Comparison of ENCODE assay signal across 1 cellular context in genomic region chr2:219001577-219002394, GRCh38.
A peak's percentile ranks its signal among the peaks of the same experiment; 100 is the strongest.
TF ChIP-seq lines count a peak whose summit lies in the region.

No MANE protein-coding gene starts in this region.

TF ChIP-seq in HepG2, 621 proteins besides CTCF, POLR2A, EP300 and RAD21 (continued from another document and continues in another):
- TF ChIP-seq, protein P1, sequence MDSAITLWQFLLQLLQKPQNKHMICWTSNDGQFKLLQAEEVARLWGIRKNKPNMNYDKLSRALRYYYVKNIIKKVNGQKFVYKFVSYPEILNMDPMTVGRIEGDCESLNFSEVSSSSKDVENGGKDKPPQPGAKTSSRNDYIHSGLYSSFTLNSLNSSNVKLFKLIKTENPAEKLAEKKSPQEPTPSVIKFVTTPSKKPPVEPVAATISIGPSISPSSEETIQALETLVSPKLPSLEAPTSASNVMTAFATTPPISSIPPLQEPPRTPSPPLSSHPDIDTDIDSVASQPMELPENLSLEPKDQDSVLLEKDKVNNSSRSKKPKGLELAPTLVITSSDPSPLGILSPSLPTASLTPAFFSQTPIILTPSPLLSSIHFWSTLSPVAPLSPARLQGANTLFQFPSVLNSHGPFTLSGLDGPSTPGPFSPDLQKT (CRISPR knock-in tag; IDR thresholded peaks at IDR 0.05; ENCODE audit: borderline replicate concordance), result no peak
- TF ChIP-seq SMYD3 (CRISPR knock-in tag; IDR thresholded peaks at IDR 0.05) (no peak), KLF12 (CRISPR knock-in tag; IDR thresholded peaks at IDR 0.05; ENCODE audit: borderline replicate concordance) (0 out of 2 replicates have a peak, but pooled peaks have one; percentile 45), CCAR2 (optimal IDR thresholded peaks at IDR 0.05; ENCODE audit: low read depth, low read length) (no peak), CBFB (CRISPR knock-in tag; IDR thresholded peaks at IDR 0.05) (no peak), ZNF329 (CRISPR knock-in tag; IDR thresholded peaks at IDR 0.05; ENCODE audit: low read depth) (no peak), ZNF878 (CRISPR knock-in tag; IDR thresholded peaks at IDR 0.05) (no peak), PHF21A (CRISPR knock-in tag; IDR thresholded peaks at IDR 0.05) (peak; percentile 95), CENPX (CRISPR knock-in tag; IDR thresholded peaks at IDR 0.05) (no peak), ATF3 (CRISPR knock-in tag; IDR thresholded peaks at IDR 0.05) (no peak), ZBTB20 (CRISPR knock-in tag; IDR thresholded peaks at IDR 0.05; ENCODE audit: borderline replicate concordance, low read depth) (peak; percentile 62; the same call in 1 of the 2 replicates), ZNF3 (CRISPR knock-in tag; IDR thresholded peaks at IDR 0.05) (no peak; the same call in 1 of the 2 replicates), MIXL1 (CRISPR knock-in tag; IDR thresholded peaks at IDR 0.05) (peak; percentile 25; the same call in 1 of the 2 replicates), ZNF253 (CRISPR knock-in tag; IDR thresholded peaks at IDR 0.05; ENCODE audit: borderline replicate concordance) (no peak), SRSF4 (IDR thresholded peaks at IDR 0.05; ENCODE audit: low read depth, low read length, poor library complexity, severe bottlenecking) (no peak), RBAK (CRISPR knock-in tag; IDR thresholded peaks at IDR 0.05) (no peak), ZMAT3 (CRISPR knock-in tag; conservative IDR thresholded peaks at IDR 0.05) (0 out of 2 replicates have a peak, but pooled peaks have one; percentile 72), KLF6 (CRISPR knock-in tag; IDR thresholded peaks at IDR 0.05) (no peak), ATF5 (CRISPR knock-in tag; IDR thresholded peaks at IDR 0.05; ENCODE audit: low read depth) (no peak), WIZ (CRISPR knock-in tag; IDR thresholded peaks at IDR 0.05) (no peak), RFXAP (CRISPR knock-in tag; IDR thresholded peaks at IDR 0.05; ENCODE audit: borderline replicate concordance) (peak; percentile 52; the same call in 1 of the 2 replicates), ZNF589 (CRISPR knock-in tag; conservative IDR thresholded peaks at IDR 0.05) (peak; percentile 87), MED1 (CRISPR knock-in tag; IDR thresholded peaks at IDR 0.05) (peak; percentile 49; the same call in 1 of the 2 replicates), IKZF5 (CRISPR knock-in tag; IDR thresholded peaks at IDR 0.05) (peak; percentile 77), PRMT3 (CRISPR knock-in tag; IDR thresholded peaks at IDR 0.05; ENCODE audit: borderline replicate concordance, low read depth) (no peak), SMAD3 (CRISPR knock-in tag; IDR thresholded peaks at IDR 0.05) (peak; percentile 31; the same call in 1 of the 2 replicates), ZNF546 (CRISPR knock-in tag; conservative IDR thresholded peaks at IDR 0.05) (no peak), GRHL1 (CRISPR knock-in tag; conservative IDR thresholded peaks at IDR 0.05) (no peak), ZNF782 (CRISPR knock-in tag; IDR thresholded peaks at IDR 0.05; ENCODE audit: borderline replicate concordance) (no peak; the same call in 1 of the 2 replicates), TARDBP (CRISPR knock-in tag; IDR thresholded peaks at IDR 0.05) (peak; percentile 78)
- TF ChIP-seq, protein P2, sequence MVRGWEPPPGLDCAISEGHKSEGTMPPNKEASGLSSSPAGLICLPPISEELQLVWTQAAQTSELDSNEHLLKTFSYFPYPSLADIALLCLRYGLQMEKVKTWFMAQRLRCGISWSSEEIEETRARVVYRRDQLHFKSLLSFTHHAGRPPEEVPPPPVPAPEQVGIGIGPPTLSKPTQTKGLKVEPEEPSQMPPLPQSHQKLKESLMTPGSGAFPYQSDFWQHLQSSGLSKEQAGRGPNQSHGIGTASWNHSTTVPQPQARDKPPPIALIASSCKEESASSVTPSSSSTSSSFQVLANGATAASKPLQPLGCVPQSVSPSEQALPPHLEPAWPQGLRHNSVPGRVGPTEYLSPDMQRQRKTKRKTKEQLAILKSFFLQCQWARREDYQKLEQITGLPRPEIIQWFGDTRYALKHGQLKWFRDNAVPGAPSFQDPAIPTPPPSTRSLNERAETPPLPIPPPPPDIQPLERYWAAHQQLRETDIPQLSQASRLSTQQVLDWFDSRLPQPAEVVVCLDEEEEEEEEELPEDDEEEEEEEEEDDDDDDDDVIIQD (CRISPR knock-in tag; IDR thresholded peaks at IDR 0.05; ENCODE audit: low read depth), result peak; percentile 68; the same call in 1 of the 2 replicates
- TF ChIP-seq, protein P3, sequence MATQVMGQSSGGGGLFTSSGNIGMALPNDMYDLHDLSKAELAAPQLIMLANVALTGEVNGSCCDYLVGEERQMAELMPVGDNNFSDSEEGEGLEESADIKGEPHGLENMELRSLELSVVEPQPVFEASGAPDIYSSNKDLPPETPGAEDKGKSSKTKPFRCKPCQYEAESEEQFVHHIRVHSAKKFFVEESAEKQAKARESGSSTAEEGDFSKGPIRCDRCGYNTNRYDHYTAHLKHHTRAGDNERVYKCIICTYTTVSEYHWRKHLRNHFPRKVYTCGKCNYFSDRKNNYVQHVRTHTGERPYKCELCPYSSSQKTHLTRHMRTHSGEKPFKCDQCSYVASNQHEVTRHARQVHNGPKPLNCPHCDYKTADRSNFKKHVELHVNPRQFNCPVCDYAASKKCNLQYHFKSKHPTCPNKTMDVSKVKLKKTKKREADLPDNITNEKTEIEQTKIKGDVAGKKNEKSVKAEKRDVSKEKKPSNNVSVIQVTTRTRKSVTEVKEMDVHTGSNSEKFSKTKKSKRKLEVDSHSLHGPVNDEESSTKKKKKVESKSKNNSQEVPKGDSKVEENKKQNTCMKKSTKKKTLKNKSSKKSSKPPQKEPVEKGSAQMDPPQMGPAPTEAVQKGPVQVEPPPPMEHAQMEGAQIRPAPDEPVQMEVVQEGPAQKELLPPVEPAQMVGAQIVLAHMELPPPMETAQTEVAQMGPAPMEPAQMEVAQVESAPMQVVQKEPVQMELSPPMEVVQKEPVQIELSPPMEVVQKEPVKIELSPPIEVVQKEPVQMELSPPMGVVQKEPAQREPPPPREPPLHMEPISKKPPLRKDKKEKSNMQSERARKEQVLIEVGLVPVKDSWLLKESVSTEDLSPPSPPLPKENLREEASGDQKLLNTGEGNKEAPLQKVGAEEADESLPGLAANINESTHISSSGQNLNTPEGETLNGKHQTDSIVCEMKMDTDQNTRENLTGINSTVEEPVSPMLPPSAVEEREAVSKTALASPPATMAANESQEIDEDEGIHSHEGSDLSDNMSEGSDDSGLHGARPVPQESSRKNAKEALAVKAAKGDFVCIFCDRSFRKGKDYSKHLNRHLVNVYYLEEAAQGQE (IDR thresholded peaks at IDR 0.05; ENCODE audit: borderline replicate concordance in 1 of 2, low read depth in 1 of 2, low read length in 2 of 2), result peak in 1 of 2 experiments; percentile 67; a peak in 1 of 4 replicates
- TF ChIP-seq, protein P4, sequence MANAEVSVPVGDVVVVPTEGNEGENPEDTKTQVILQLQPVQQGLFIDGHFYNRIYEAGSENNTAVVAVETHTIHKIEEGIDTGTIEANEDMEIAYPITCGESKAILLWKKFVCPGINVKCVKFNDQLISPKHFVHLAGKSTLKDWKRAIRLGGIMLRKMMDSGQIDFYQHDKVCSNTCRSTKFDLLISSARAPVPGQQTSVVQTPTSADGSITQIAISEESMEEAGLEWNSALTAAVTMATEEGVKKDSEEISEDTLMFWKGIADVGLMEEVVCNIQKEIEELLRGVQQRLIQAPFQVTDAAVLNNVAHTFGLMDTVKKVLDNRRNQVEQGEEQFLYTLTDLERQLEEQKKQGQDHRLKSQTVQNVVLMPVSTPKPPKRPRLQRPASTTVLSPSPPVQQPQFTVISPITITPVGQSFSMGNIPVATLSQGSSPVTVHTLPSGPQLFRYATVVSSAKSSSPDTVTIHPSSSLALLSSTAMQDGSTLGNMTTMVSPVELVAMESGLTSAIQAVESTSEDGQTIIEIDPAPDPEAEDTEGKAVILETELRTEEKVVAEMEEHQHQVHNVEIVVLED (CRISPR knock-in tag; IDR thresholded peaks at IDR 0.05; ENCODE audit: borderline replicate concordance), result peak; percentile 55; the same call in 1 of the 2 replicates
- TF ChIP-seq, protein P5, sequence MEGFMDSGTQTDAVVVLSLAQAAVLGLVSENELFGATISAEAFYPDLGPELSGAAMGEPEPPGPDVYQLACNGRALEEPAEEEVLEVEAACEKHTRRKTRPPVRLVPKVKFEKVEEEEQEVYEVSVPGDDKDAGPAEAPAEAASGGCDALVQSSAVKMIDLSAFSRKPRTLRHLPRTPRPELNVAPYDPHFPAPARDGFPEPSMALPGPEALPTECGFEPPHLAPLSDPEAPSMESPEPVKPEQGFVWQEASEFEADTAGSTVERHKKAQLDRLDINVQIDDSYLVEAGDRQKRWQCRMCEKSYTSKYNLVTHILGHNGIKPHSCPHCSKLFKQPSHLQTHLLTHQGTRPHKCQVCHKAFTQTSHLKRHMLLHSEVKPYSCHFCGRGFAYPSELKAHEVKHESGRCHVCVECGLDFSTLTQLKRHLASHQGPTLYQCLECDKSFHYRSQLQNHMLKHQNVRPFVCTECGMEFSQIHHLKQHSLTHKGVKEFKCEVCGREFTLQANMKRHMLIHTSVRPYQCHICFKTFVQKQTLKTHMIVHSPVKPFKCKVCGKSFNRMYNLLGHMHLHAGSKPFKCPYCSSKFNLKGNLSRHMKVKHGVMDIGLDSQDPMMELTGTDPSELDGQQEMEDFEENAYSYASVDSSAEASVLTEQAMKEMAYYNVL (CRISPR knock-in tag; IDR thresholded peaks at IDR 0.05; ENCODE audit: borderline replicate concordance), result peak; percentile 96
- TF ChIP-seq, protein P6, sequence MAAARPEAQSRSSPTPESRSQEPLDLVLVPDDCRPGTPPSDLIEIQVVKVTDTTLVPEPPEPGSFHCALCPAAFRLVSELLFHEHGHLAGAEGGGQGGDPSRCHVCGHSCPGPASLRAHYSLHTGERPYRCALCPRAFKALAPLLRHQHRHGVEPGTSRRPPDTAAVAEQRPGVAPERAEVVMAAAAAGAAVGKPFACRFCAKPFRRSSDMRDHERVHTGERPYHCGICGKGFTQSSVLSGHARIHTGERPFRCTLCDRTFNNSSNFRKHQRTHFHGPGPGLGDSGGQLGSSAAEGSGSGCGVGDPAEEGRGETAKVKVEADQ (CRISPR knock-in tag; IDR thresholded peaks at IDR 0.05; ENCODE audit: borderline replicate concordance), result peak; percentile 93
- TF ChIP-seq, protein P7, sequence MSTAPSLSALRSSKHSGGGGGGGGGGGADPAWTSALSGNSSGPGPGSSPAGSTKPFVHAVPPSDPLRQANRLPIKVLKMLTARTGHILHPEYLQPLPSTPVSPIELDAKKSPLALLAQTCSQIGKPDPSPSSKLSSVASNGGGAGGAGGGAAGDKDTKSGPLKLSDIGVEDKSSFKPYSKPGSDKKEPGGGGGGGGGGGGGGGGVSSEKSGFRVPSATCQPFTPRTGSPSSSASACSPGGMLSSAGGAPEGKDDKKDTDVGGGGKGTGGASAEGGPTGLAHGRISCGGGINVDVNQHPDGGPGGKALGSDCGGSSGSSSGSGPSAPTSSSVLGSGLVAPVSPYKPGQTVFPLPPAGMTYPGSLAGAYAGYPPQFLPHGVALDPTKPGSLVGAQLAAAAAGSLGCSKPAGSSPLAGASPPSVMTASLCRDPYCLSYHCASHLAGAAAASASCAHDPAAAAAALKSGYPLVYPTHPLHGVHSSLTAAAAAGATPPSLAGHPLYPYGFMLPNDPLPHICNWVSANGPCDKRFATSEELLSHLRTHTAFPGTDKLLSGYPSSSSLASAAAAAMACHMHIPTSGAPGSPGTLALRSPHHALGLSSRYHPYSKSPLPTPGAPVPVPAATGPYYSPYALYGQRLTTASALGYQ (CRISPR knock-in tag; IDR thresholded peaks at IDR 0.05), result peak; percentile 97
- TF ChIP-seq, protein P8, sequence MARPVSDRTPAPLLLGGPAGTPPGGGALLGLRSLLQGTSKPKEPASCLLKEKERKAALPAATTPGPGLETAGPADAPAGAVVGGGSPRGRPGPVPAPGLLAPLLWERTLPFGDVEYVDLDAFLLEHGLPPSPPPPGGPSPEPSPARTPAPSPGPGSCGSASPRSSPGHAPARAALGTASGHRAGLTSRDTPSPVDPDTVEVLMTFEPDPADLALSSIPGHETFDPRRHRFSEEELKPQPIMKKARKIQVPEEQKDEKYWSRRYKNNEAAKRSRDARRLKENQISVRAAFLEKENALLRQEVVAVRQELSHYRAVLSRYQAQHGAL (CRISPR knock-in tag; IDR thresholded peaks at IDR 0.05; ENCODE audit: not compliant biosample characterization), result no peak
- TF ChIP-seq, protein P9, sequence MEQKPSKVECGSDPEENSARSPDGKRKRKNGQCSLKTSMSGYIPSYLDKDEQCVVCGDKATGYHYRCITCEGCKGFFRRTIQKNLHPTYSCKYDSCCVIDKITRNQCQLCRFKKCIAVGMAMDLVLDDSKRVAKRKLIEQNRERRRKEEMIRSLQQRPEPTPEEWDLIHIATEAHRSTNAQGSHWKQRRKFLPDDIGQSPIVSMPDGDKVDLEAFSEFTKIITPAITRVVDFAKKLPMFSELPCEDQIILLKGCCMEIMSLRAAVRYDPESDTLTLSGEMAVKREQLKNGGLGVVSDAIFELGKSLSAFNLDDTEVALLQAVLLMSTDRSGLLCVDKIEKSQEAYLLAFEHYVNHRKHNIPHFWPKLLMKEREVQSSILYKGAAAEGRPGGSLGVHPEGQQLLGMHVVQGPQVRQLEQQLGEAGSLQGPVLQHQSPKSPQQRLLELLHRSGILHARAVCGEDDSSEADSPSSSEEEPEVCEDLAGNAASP (CRISPR knock-in tag; IDR thresholded peaks at IDR 0.05; ENCODE audit: borderline replicate concordance), result no peak
